In the genomic region with DNA sequence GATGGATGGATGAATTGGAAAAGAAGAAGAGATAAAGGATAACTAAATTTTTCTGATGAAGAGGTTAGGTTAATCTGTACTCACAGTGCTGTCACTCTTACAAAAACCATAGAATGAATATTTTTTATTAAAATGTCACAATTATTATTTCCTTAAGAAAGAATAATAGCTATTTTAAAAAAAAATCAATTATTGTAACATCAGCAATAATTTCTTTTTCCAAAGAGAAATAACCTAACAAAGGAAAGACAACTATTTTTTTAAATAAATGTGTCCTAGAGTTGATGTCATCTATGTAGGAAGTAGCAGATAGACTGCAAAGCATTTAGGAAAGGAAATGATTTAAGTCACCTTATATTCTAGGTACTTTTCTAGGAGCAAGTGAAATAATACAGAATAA, we compare ENCODE assay signal across 33 cellular contexts. TPM values are rescaled to one million over a fixed set of nuclear protein-coding genes. Genes with fewer than 3 reads are reported as not detected.
"Had no signal": no experiment of that assay in that cellular context is flagged by ENCODE, and none has a peak within 500 bp of the region (broad histone marks: within the 10 kb centered on the region; RNA-seq: fewer than 3 reads in every experiment).

No MANE protein-coding gene starts in this region.

- H3K4me1 Mint-ChIP-seq: naive thymus-derived CD8-positive, alpha-beta T cell; nephron progenitor cell; stimulated activated naive CD8-positive, alpha-beta T cell treated with anti-CD3 and anti-CD28 coated beads, Interleukin-15, amount 100 ng/mL, for 72 hours had no signal

- H3K4me3 Mint-ChIP-seq: naive thymus-derived CD8-positive, alpha-beta T cell; natural killer cell treated with Interleukin-12 subunit alpha and Interleukin-12 subunit beta and Interleukin-15 and Interleukin-18, amount 100 ng/mL, for 72 hours; nephron progenitor cell; neural progenitor cell; stimulated activated memory B cell treated with anti-CD40 and anti-IgM and Interleukin-4, amounts not matched to agents 10 μg/mL and 1 μg/mL and 100 μg/mL, for 72 hours; stimulated activated naive CD8-positive, alpha-beta T cell treated with anti-CD3 and anti-CD28 coated beads, Interleukin-15, amount 100 ng/mL, for 72 hours; type B pancreatic cell had no signal

- H3K27ac Mint-ChIP-seq: naive thymus-derived CD8-positive, alpha-beta T cell; natural killer cell treated with Interleukin-12 subunit alpha and Interleukin-12 subunit beta and Interleukin-15 and Interleukin-18, amount 100 ng/mL, for 72 hours; nephron progenitor cell; neural progenitor cell; progenitor cell of endocrine pancreas; stimulated activated memory B cell treated with anti-CD40 and anti-IgM and Interleukin-4, amounts not matched to agents 10 μg/mL and 1 μg/mL and 100 μg/mL, for 72 hours; stimulated activated naive CD8-positive, alpha-beta T cell treated with anti-CD3 and anti-CD28 coated beads, Interleukin-15, amount 100 ng/mL, for 72 hours; type B pancreatic cell had no signal

- H3K9me3 Mint-ChIP-seq: naive thymus-derived CD8-positive, alpha-beta T cell; natural killer cell treated with Interleukin-12 subunit alpha and Interleukin-12 subunit beta and Interleukin-15 and Interleukin-18, amount 100 ng/mL, for 72 hours; nephron progenitor cell; neural progenitor cell; stimulated activated memory B cell treated with anti-CD40 and anti-IgM and Interleukin-4, amounts not matched to agents 10 μg/mL and 1 μg/mL and 100 μg/mL, for 72 hours; stimulated activated naive CD8-positive, alpha-beta T cell treated with anti-CD3 and anti-CD28 coated beads, Interleukin-15, amount 100 ng/mL, for 72 hours; type B pancreatic cell had no signal

- H3K4me1 ChIP-seq: parathyroid adenoma, spleen, suprapubic skin, testis, tibial artery, transverse colon, upper lobe of right lung, uterus had no signal

- H3K9me3 ChIP-seq: ovary, psoas muscle, spleen, suprapubic skin, testis, tibial artery, transverse colon, upper lobe of right lung, uterus had no signal

- H3K27ac ChIP-seq: neural progenitor cell, ovary, parathyroid adenoma, psoas muscle, skin epidermis, spleen, suprapubic skin, testis, tibial artery, transverse colon, upper lobe of right lung, uterus had no signal

- H3K27me3 ChIP-seq: neural progenitor cell, ovary, spleen, suprapubic skin, testis, tibial artery, transverse colon, upper lobe of right lung, uterus had no signal

- H2AFZ ChIP-seq: neural progenitor cell, parathyroid adenoma had no signal

- H3K36me3 ChIP-seq: neural progenitor cell, ovary, spleen, suprapubic skin, tibial artery, transverse colon, upper lobe of right lung, uterus had no signal

- H3K36me3 Mint-ChIP-seq: naive thymus-derived CD8-positive, alpha-beta T cell; natural killer cell treated with Interleukin-12 subunit alpha and Interleukin-12 subunit beta and Interleukin-15 and Interleukin-18, amount 100 ng/mL, for 72 hours; neural progenitor cell; stimulated activated memory B cell treated with anti-CD40 and anti-IgM and Interleukin-4, amounts not matched to agents 10 μg/mL and 1 μg/mL and 100 μg/mL, for 72 hours; type B pancreatic cell had no signal

- H3K9ac ChIP-seq: neural progenitor cell, parathyroid adenoma had no signal

- H3K27me3 Mint-ChIP-seq: natural killer cell treated with Interleukin-12 subunit alpha and Interleukin-12 subunit beta and Interleukin-15 and Interleukin-18, amount 100 ng/mL, for 72 hours; stimulated activated memory B cell treated with anti-CD40 and anti-IgM and Interleukin-4, amounts not matched to agents 10 μg/mL and 1 μg/mL and 100 μg/mL, for 72 hours had no signal

- H3K4me2 ChIP-seq: neural progenitor cell, smooth muscle cell had no signal

- DNase-seq: naive thymus-derived CD8-positive, alpha-beta T cell; nephron progenitor cell; occipital lobe; ovary; posterior cingulate gyrus; psoas muscle; right cardiac atrium; spleen; stimulated activated CD4-positive, alpha-beta T cell treated with anti-CD3 and anti-CD28 coated beads, Interleukin-12 subunit alpha, Interleukin-12 subunit beta, amount 100 ng/mL, for 4 hours; stimulated activated CD4-positive, alpha-beta T cell treated with anti-CD3 and anti-CD28 coated beads, Interleukin-1b, Interleukin-23, amount 100 ng/mL, for 48 hours; stimulated activated CD4-positive, alpha-beta T cell treated with anti-CD3 and anti-CD28 coated beads, Interleukin-4, amount 100 ng/mL, for 1 hour; stimulated activated CD4-positive, alpha-beta T cell treated with anti-CD3 and anti-CD28 coated beads, Interleukin-4, amount 100 ng/mL, for 4 hours; stimulated activated CD8-positive, alpha-beta memory T cell treated with anti-CD3 and anti-CD28 coated beads, Interleukin-4, amount 100 ng/mL, for 48 hours; stimulated activated naive CD4-positive, alpha-beta T cell; stimulated activated naive CD8-positive, alpha-beta T cell treated with anti-CD3 and anti-CD28 coated beads, Interleukin-15, amount 100 ng/mL, for 72 hours; stimulated activated naive CD8-positive, alpha-beta T cell treated with anti-CD3 and anti-CD28 coated beads, Interleukin-15, Interleukin-2, amounts not matched to agents 100 U/mL and 50 U/mL, for 24 hours; substantia nigra; testis; tibial artery; transverse colon; upper lobe of right lung; uterus had no signal

- H3K4me3 ChIP-seq: neural progenitor cell, ovary, psoas muscle, skin epidermis, smooth muscle cell, spleen, suprapubic skin, testis, tibial artery, transverse colon, upper lobe of right lung, uterus had no signal

- ATAC-seq: naive thymus-derived CD8-positive, alpha-beta T cell; natural killer cell treated with Interleukin-12 subunit alpha and Interleukin-12 subunit beta and Interleukin-15 and Interleukin-18, amount 100 ng/mL, for 72 hours; psoas muscle; right cardiac atrium; sciatic nerve; stimulated activated memory B cell treated with anti-CD40 and anti-IgM and Interleukin-4, amounts not matched to agents 10 μg/mL and 1 μg/mL and 100 μg/mL, for 72 hours; stimulated activated naive CD8-positive, alpha-beta T cell treated with anti-CD3 and anti-CD28 coated beads, Interleukin-15, amount 100 ng/mL, for 72 hours; stimulated activated naive CD8-positive, alpha-beta T cell treated with anti-CD3 and anti-CD28 coated beads, Interleukin-15, Interleukin-2, amounts not matched to agents 100 U/mL and 50 U/mL, for 24 hours; upper lobe of right lung had no signal

RNA-seq across cellular contexts. Expression of gene PLPPR4, which starts 33.6 kb away (rescaled TPM):
- total RNA-seq: naive thymus-derived CD8-positive, alpha-beta T cell; natural killer cell treated with Interleukin-12 subunit alpha and Interleukin-12 subunit beta and Interleukin-15 and Interleukin-18, amount 100 ng/mL, for 72 hours; renal cortical epithelial cell had no signal
- polyA plus RNA-seq: naive thymus-derived CD8-positive, alpha-beta T cell had no signal
